In genomic region chr11:122100222-122101080, GRCh38 we compare ENCODE assay signal across 9 cellular contexts. TPM values are rescaled to one million over a fixed set of nuclear protein-coding genes. Genes with fewer than 3 reads are reported as not detected.
DNase-seq lines count a peak whose midpoint lies in the region; ATAC-seq and TF ChIP-seq lines count a peak whose summit lies in the region.
"Had no signal": no experiment of that assay in that cellular context is flagged by ENCODE, and none has a peak within 500 bp of the region (broad histone marks: within the 10 kb centered on the region; RNA-seq: fewer than 3 reads in every experiment).

No MANE protein-coding gene starts in this region.

- peak overlapping the region; percentile 84 for H3K9ac ChIP-seq in endocrine pancreas (ENCODE audit: control insufficient read depth, insufficient read depth, low read length)

- H3K27me3 Mint-ChIP-seq in activated T-cell treated with anti-CD3 and anti-CD28 coated beads, Interleukin-2, amount 50 U/mL, for 24 hours: peaks cover 48% of the 10 kb centered on the region

- no peaks in the 10 kb centered on the region for H3K9me3 Mint-ChIP-seq in activated T-cell treated with anti-CD3 and anti-CD28 coated beads, Interleukin-2, amount 50 U/mL, for 24 hours

- TF ChIP-seq POLR2A in upper lobe of left lung (IDR thresholded peaks at IDR 0.05): no peak

- DNase-seq in activated T-cell treated with anti-CD3 and anti-CD28 coated beads, Interleukin-2, amount 50 U/mL, for 24 hours: no peak
- DNase-seq in activated T-cell treated with anti-CD3 and anti-CD28 coated beads for 4 hours: no peak
- DNase-seq in upper lobe of left lung: peak; percentile 33 to 51
- no peak for DNase-seq in dermis blood vessel endothelial cell

- H3K9me3 ChIP-seq in endocrine pancreas (ENCODE audit: control insufficient read depth, low read length): no peaks in the 10 kb centered on the region
- H3K9me3 ChIP-seq in mesodermal cell (ENCODE audit: control insufficient read depth, low read length): no peaks in the 10 kb centered on the region
- no peaks in the 10 kb centered on the region for H3K9me3 ChIP-seq in upper lobe of left lung

- no peak for TF ChIP-seq CTCF in upper lobe of left lung (IDR thresholded peaks at IDR 0.05)

- H3K4me1 ChIP-seq in endocrine pancreas (ENCODE audit: control insufficient read depth, insufficient read depth, low read length) (peaks cover 3% of the 10 kb centered on the region), mesodermal cell (ENCODE audit: control insufficient read depth, insufficient read depth, low read length, poor library complexity, severe bottlenecking) (peaks cover 32% of the 10 kb centered on the region), upper lobe of left lung (peaks cover 5 to 10% (median 9%) of the 10 kb centered on the region in 4 donors)

- no peaks in the 10 kb centered on the region for H3K27me3 ChIP-seq in endocrine pancreas (ENCODE audit: control insufficient read depth, insufficient read depth, low read length)
- peaks cover 0 to 6% (median 2%) of the 10 kb centered on the region in 4 donors for H3K27me3 ChIP-seq in upper lobe of left lung

- TF ChIP-seq EP300 in upper lobe of left lung (IDR thresholded peaks at IDR 0.05): no peak

- H3K27ac ChIP-seq in mesodermal cell (ENCODE audit: low read depth, low read length, severe bottlenecking): peak overlapping the region; percentile 26
- peak overlapping the region in 3 of 4 donors; percentile 24 to 63 (median 32) for H3K27ac ChIP-seq in upper lobe of left lung

- peak overlapping the region; percentile 97 for H3K4me3 ChIP-seq in endocrine pancreas (ENCODE audit: control insufficient read depth, insufficient read depth, low read length)
- H3K4me3 ChIP-seq in mesodermal cell (ENCODE audit: extremely low read depth, insufficient read depth, low read length, poor library complexity, severe bottlenecking): peak overlapping the region; percentile 52
- H3K4me3 ChIP-seq in upper lobe of left lung: peak overlapping the region; percentile 21 to 35 (median 29)

- peak overlapping the region; percentile 1 for H3K4me3 Mint-ChIP-seq in activated T-cell treated with anti-CD3 and anti-CD28 coated beads, Interleukin-2, amount 50 U/mL, for 24 hours

- ATAC-seq in upper lobe of left lung (ENCODE audit: low FRiP score in 2 of 2): peak in 1 of 2 donors; percentile 70
- no peak for ATAC-seq in GM19328 (IDR thresholded peaks at IDR 0.05; ENCODE audit: unreplicated experiment)
- ATAC-seq in GM18511 (IDR thresholded peaks at IDR 0.05; ENCODE audit: unreplicated experiment): no peak

- peaks cover 10% of the 10 kb centered on the region for H3K4me1 Mint-ChIP-seq in activated T-cell treated with anti-CD3 and anti-CD28 coated beads, Interleukin-2, amount 50 U/mL, for 24 hours (ENCODE audit: low read depth)

- no peaks in the 10 kb centered on the region for H3K36me3 Mint-ChIP-seq in activated T-cell treated with anti-CD3 and anti-CD28 coated beads, Interleukin-2, amount 50 U/mL, for 24 hours (ENCODE audit: low read depth)

- no peak overlapping the region for H3K27ac Mint-ChIP-seq in activated T-cell treated with anti-CD3 and anti-CD28 coated beads, Interleukin-2, amount 50 U/mL, for 24 hours

- 9 to 10% methylated on average over 18 to 20 of the region's 33 CpGs for WGBS in mesodermal cell (ENCODE audit: insufficient coverage in 2 of 2), 2 experiments
- 21% methylated on average over 32 to 33 of the region's 33 CpGs for WGBS in upper lobe of left lung, 2 donors

- no peaks in the 10 kb centered on the region for H3K36me3 ChIP-seq in endocrine pancreas (ENCODE audit: control insufficient read depth, insufficient read depth, low read length)
- H3K36me3 ChIP-seq in mesodermal cell (ENCODE audit: control insufficient read depth, insufficient read depth, low read length): peaks cover 6% of the 10 kb centered on the region
- H3K36me3 ChIP-seq in upper lobe of left lung: no peaks in the 10 kb centered on the region

RNA-seq across cellular contexts. Expression of gene BLID, which starts 15.6 kb away (rescaled TPM):
- not detected for polyA plus RNA-seq in mesodermal cell (2013, experiment 1 of 2)
- not detected for polyA plus RNA-seq in mesodermal cell (2013, experiment 2 of 2)
- total RNA-seq in upper lobe of left lung: 1 to 10 TPM in 1 of 6 donors, under 1 TPM in 1, not detected in 4; 0.30 to 6.3 TPM
- total RNA-seq in dermis blood vessel endothelial cell: 0.79 TPM in 1 of 2 replicates, not detected in the other
- total RNA-seq: lung microvascular endothelial cell had no signal

Comparison
In these comparisons a context has a peak if more than half of its experiments do, and no peak if none do; other contexts are left out.
1. DNase-seq: peak in upper lobe of left lung (2 of 2); none in activated T-cell treated with anti-CD3 and anti-CD28 coated beads, Interleukin-2, amount 50 U/mL, for 24 hours (single experiment), activated T-cell treated with anti-CD3 and anti-CD28 coated beads for 4 hours (single experiment) and dermis blood vessel endothelial cell (single experiment).
2. H3K4me3 ChIP-seq: peak in every context shown above with its lines; median percentile 97 in endocrine pancreas; 52 in mesodermal cell; 29 in upper lobe of left lung.